Comparison of ENCODE assay signal across 1 cellular context in the genomic region with DNA sequence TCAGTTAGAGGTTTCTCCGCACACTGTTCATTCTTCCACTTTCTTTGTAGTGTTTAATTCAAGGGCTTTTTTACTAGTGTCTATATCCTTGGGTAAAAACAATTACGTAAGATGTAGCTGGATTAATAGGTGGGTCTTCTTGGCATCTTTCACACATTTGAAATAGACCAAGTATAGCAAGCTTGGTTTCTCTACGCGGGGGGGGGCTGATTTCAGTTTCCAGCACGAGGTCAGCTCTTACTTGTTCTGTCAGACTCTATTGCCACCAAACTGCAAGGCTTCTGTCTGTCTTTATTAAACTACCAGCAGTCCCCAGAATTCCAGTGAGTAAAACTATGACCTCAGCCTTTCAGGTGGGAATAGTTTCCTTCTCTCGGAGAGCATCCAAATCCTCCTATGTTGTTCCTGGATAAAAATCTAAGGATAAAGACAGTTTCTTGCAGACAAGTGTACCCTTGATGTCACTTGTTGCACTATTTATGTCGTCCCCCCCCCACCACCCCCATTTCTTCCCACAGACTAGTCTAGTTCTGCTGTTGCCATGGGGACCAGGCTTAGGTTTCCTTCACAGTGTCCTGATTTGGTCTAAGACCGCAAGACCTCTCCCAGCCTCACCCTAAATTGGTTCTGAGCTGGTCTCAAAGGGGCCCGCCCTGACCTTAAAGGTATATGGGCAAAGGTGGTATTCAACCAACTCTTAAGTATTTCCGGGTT.
TF ChIP-seq lines count a peak whose summit lies in the region.

No MANE protein-coding gene starts in this region.

TF ChIP-seq in K562, 482 proteins besides CTCF, POLR2A, EP300 and RAD21:
- TF ChIP-seq RFX1 (IDR thresholded peaks at IDR 0.05) (peak; percentile 63), ZNF699 (CRISPR knock-in tag; IDR thresholded peaks at IDR 0.05; ENCODE audit: insufficient replicate concordance) (no peak)
